ENCODE assay signal across 19 cellular contexts in genomic region chr1:91600431-91601330, GRCh38.
"Had no signal": no experiment of that assay in that cellular context is flagged by ENCODE, and none has a peak within 500 bp of the region (broad histone marks: within the 10 kb centered on the region; RNA-seq: fewer than 3 reads in every experiment).

No MANE protein-coding gene starts in this region.

- H3K27me3 Mint-ChIP-seq: natural killer cell treated with Interleukin-12 subunit alpha and Interleukin-12 subunit beta and Interleukin-15 and Interleukin-18, amount 100 ng/mL, for 72 hours had no signal

- H3K27me3 ChIP-seq: brain microvascular endothelial cell, right lobe of liver, spleen, tibial nerve, uterus had no signal

- H3K4me3 ChIP-seq: mucosa of descending colon, prostate gland, right lobe of liver, spleen, tibial nerve, uterus had no signal

- H3K4me3 Mint-ChIP-seq: activated CD4-positive, alpha-beta T cell treated with anti-CD3 and anti-CD28 coated beads, Interleukin-2, amount 10 ng/mL, durations not matched to agents 7 days and 5 days; activated naive CD8-positive, alpha-beta T cell treated with anti-CD3 and anti-CD28 coated beads, Interleukin-2, amount 10 ng/mL, durations not matched to agents 7 days and 5 days; activated T-helper 1 cell treated with anti-CD3 and anti-CD28 coated beads, Interleukin-12 subunit alpha, Interleukin-12 subunit beta, Interleukin-2, Interleukin-4 antibody, amounts not matched to agents 30 ng/mL and 10 ng/mL and 1 ng/mL, durations not matched to agents 14 hours and 24 hours and 36 hours; natural killer cell treated with Interleukin-12 subunit alpha and Interleukin-12 subunit beta and Interleukin-15 and Interleukin-18, amount 100 ng/mL, for 72 hours had no signal

- H3K27ac ChIP-seq: brain microvascular endothelial cell, prostate gland, right lobe of liver, spleen, uterus had no signal

- H3K27ac Mint-ChIP-seq: activated CD4-positive, alpha-beta T cell treated with anti-CD3 and anti-CD28 coated beads, Interleukin-2, amount 10 ng/mL, durations not matched to agents 7 days and 5 days; activated naive CD8-positive, alpha-beta T cell treated with anti-CD3 and anti-CD28 coated beads, Interleukin-2, amount 10 ng/mL, durations not matched to agents 7 days and 5 days; activated T-helper 1 cell treated with anti-CD3 and anti-CD28 coated beads, Interleukin-12 subunit alpha, Interleukin-12 subunit beta, Interleukin-2, Interleukin-4 antibody, amounts not matched to agents 30 ng/mL and 10 ng/mL and 1 ng/mL, durations not matched to agents 14 hours and 24 hours and 36 hours had no signal

- H3K36me3 Mint-ChIP-seq: activated naive CD8-positive, alpha-beta T cell treated with anti-CD3 and anti-CD28 coated beads, Interleukin-2, amount 10 ng/mL, durations not matched to agents 7 days and 5 days; natural killer cell treated with Interleukin-12 subunit alpha and Interleukin-12 subunit beta and Interleukin-15 and Interleukin-18, amount 100 ng/mL, for 72 hours had no signal

- ATAC-seq: left lobe of liver; mucosa of descending colon; natural killer cell treated with Interleukin-12 subunit alpha and Interleukin-12 subunit beta and Interleukin-15 and Interleukin-18, amount 100 ng/mL, for 72 hours had no signal

- H3K36me3 ChIP-seq: brain microvascular endothelial cell, prostate gland, right lobe of liver, spleen, tibial nerve, uterus had no signal

- H3K9me3 Mint-ChIP-seq: activated CD4-positive, alpha-beta T cell treated with anti-CD3 and anti-CD28 coated beads, Interleukin-2, amount 10 ng/mL, durations not matched to agents 7 days and 5 days; activated naive CD8-positive, alpha-beta T cell treated with anti-CD3 and anti-CD28 coated beads, Interleukin-2, amount 10 ng/mL, durations not matched to agents 7 days and 5 days; activated T-helper 1 cell treated with anti-CD3 and anti-CD28 coated beads, Interleukin-12 subunit alpha, Interleukin-12 subunit beta, Interleukin-2, Interleukin-4 antibody, amounts not matched to agents 30 ng/mL and 10 ng/mL and 1 ng/mL, durations not matched to agents 14 hours and 24 hours and 36 hours had no signal

- DNase-seq: activated CD4-positive, alpha-beta T cell treated with anti-CD3 and anti-CD28 coated beads, Interleukin-2, amount 10 ng/mL, durations not matched to agents 7 days and 5 days; activated CD8-positive, alpha-beta memory T cell treated with anti-CD3 and anti-CD28 coated beads for 24 hours; activated naive CD4-positive, alpha-beta T cell; activated naive CD8-positive, alpha-beta T cell treated with anti-CD3 and anti-CD28 coated beads, Interleukin-2, amount 10 ng/mL, durations not matched to agents 7 days and 5 days; brain microvascular endothelial cell; cerebellar nuclear complex; effector memory CD4-positive, alpha-beta T cell; head of caudate nucleus; mucosa of descending colon; right lobe of liver; spleen; stimulated activated CD4-positive, alpha-beta T cell treated with anti-CD3 and anti-CD28 coated beads, Interleukin-2, amount 100 ng/mL, for 24 hours; T-helper 9 cell; uterus had no signal

- H3K4me1 ChIP-seq: prostate gland, right lobe of liver, spleen, tibial nerve, uterus had no signal

- H3K9me3 ChIP-seq: mucosa of descending colon, prostate gland, right lobe of liver, spleen, tibial nerve, uterus had no signal
